In genomic region chr6:113057567-113058053, GRCh38 we compare ENCODE assay signal across 29 cellular contexts.
"Had no signal": no experiment of that assay in that cellular context is flagged by ENCODE, and none has a peak within 500 bp of the region (broad histone marks: within the 10 kb centered on the region; RNA-seq: fewer than 3 reads in every experiment).

No MANE protein-coding gene starts in this region.

- ATAC-seq: activated CD8-positive, alpha-beta memory T cell treated with anti-CD3 and anti-CD28 coated beads, Interleukin-2, amount 10 ng/mL, durations not matched to agents 7 days and 5 days; Panc1; Right ventricle myocardium inferior; SK-N-SH treated with all-trans-retinoic acid at 6 μM for 48 hours had no signal

- H3K36me3 ChIP-seq: ascending aorta, MG63, SJSA1 had no signal

- H3K27me3 ChIP-seq: ascending aorta, MG63, SJSA1 had no signal

- H3K4me1 ChIP-seq: ascending aorta, SJSA1 had no signal

- H3K36me3 Mint-ChIP-seq: activated CD8-positive, alpha-beta memory T cell treated with anti-CD3 and anti-CD28 coated beads, Interleukin-2, amount 10 ng/mL, durations not matched to agents 7 days and 5 days; activated naive CD4-positive, alpha-beta T cell treated with anti-CD3 and anti-CD28 coated beads, Interleukin-2, amount 50 U/mL, for 24 hours; brain had no signal

- H3K4me3 ChIP-seq: ascending aorta, MG63, SJSA1 had no signal

- H3K4me1 Mint-ChIP-seq: activated CD8-positive, alpha-beta memory T cell treated with anti-CD3 and anti-CD28 coated beads, Interleukin-2, amount 10 ng/mL, durations not matched to agents 7 days and 5 days; activated naive CD4-positive, alpha-beta T cell treated with anti-CD3 and anti-CD28 coated beads, Interleukin-2, amount 50 U/mL, for 24 hours; brain had no signal

- H3K9me3 Mint-ChIP-seq: activated naive CD4-positive, alpha-beta T cell treated with anti-CD3 and anti-CD28 coated beads, Interleukin-2, amount 50 U/mL, for 24 hours; activated T-helper 1 cell treated with anti-CD3 and anti-CD28 coated beads, Interleukin-12 subunit alpha, Interleukin-12 subunit beta, Interleukin-2, Interleukin-4 antibody, amounts not matched to agents 30 ng/mL and 10 ng/mL and 1 ng/mL, durations not matched to agents 14 hours and 24 hours and 36 hours had no signal

- H3K4me3 Mint-ChIP-seq: activated CD8-positive, alpha-beta memory T cell treated with anti-CD3 and anti-CD28 coated beads, Interleukin-2, amount 10 ng/mL, durations not matched to agents 7 days and 5 days; activated naive CD4-positive, alpha-beta T cell treated with anti-CD3 and anti-CD28 coated beads, Interleukin-2, amount 50 U/mL, for 24 hours; activated T-cell treated with anti-CD3 and anti-CD28 coated beads, Interleukin-2, amount 50 U/mL, for 24 hours; activated T-helper 1 cell treated with anti-CD3 and anti-CD28 coated beads, Interleukin-12 subunit alpha, Interleukin-12 subunit beta, Interleukin-2, Interleukin-4 antibody, amounts not matched to agents 30 ng/mL and 10 ng/mL and 1 ng/mL, durations not matched to agents 14 hours and 24 hours and 36 hours; brain had no signal

- DNase-seq: activated CD4-positive, alpha-beta T cell treated with anti-CD3 and anti-CD28 coated beads for 48 hours; activated CD4-positive, alpha-beta T cell treated with anti-CD3 and anti-CD28 coated beads, Interleukin-2, amount 50 U/mL, for 48 hours; activated CD4-positive, CD25-positive, alpha-beta regulatory T cell treated with anti-CD3 and anti-CD28 coated beads, Interleukin-2, amount 50 U/mL, for 72 hours; activated CD8-positive, alpha-beta memory T cell treated with anti-CD3 and anti-CD28 coated beads, Interleukin-2, amount 10 ng/mL, durations not matched to agents 7 days and 5 days; activated effector memory CD4-positive, alpha-beta T cell treated with Interleukin-2 at 50 U/mL for 16 hours; activated naive CD4-positive, alpha-beta T cell; activated T-cell treated with anti-CD3 and anti-CD28 coated beads, Interleukin-2, amount 50 U/mL, for 24 hours; amniotic stem cell; MG63; NCI-H1105; NCI-H1436; NCI-H1694 treated with DMSO at 0.1 percent for 48 hours; NCI-H2029 treated with DMSO at 0.1 percent for 48 hours; NCI-H345; NCI-H510A; NCI-H69; NK-92 treated with Interleukin-12 subunit alpha and Interleukin-12 subunit beta, amount 100 ng/mL, for 24 hours; OCI-M1; RPMI8226; SW 1271 had no signal

- H3K9me3 ChIP-seq: ascending aorta had no signal

- H3K4me2 ChIP-seq: KMS-11 had no signal

- H3K27ac ChIP-seq: ascending aorta, KMS-11, SJSA1 had no signal

- H3K27me3 Mint-ChIP-seq: activated CD8-positive, alpha-beta memory T cell treated with anti-CD3 and anti-CD28 coated beads, Interleukin-2, amount 10 ng/mL, durations not matched to agents 7 days and 5 days; activated naive CD4-positive, alpha-beta T cell treated with anti-CD3 and anti-CD28 coated beads, Interleukin-2, amount 50 U/mL, for 24 hours; activated T-cell treated with anti-CD3 and anti-CD28 coated beads, Interleukin-2, amount 50 U/mL, for 24 hours; brain had no signal

- H3K9ac ChIP-seq: KMS-11 had no signal

- H3K27ac Mint-ChIP-seq: activated CD8-positive, alpha-beta memory T cell treated with anti-CD3 and anti-CD28 coated beads, Interleukin-2, amount 10 ng/mL, durations not matched to agents 7 days and 5 days; activated naive CD4-positive, alpha-beta T cell treated with anti-CD3 and anti-CD28 coated beads, Interleukin-2, amount 50 U/mL, for 24 hours; activated T-cell treated with anti-CD3 and anti-CD28 coated beads, Interleukin-2, amount 50 U/mL, for 24 hours; activated T-helper 1 cell treated with anti-CD3 and anti-CD28 coated beads, Interleukin-12 subunit alpha, Interleukin-12 subunit beta, Interleukin-2, Interleukin-4 antibody, amounts not matched to agents 30 ng/mL and 10 ng/mL and 1 ng/mL, durations not matched to agents 14 hours and 24 hours and 36 hours; brain had no signal
